Comparison of ENCODE assay signal across 17 cellular contexts in genomic region chr6:10584607-10585006, GRCh38.
DNase-seq lines count a peak whose midpoint lies in the region; ATAC-seq and TF ChIP-seq lines count a peak whose summit lies in the region.
"Had no signal": no experiment of that assay in that cellular context is flagged by ENCODE, and none has a peak within 500 bp of the region (broad histone marks: within the 10 kb centered on the region; RNA-seq: fewer than 3 reads in every experiment).

No MANE protein-coding gene starts in this region.

- no peaks in the 10 kb centered on the region for H3K27me3 ChIP-seq in Caco-2 (replicated peaks; ENCODE audit: control insufficient read depth, insufficient read depth, low read length)
- H3K27me3 ChIP-seq in HUES64 (ENCODE audit: insufficient read depth, low read length), result no peaks in the 10 kb centered on the region
- no peaks in the 10 kb centered on the region for H3K27me3 ChIP-seq in hepatocyte
- peaks cover 7% of the 10 kb centered on the region for H3K27me3 ChIP-seq in osteoblast (ENCODE audit: insufficient read depth, low read length)

- H3K4me1 Mint-ChIP-seq in Caco-2 (ENCODE audit: low read depth, unreplicated experiment) (peaks cover 34% of the 10 kb centered on the region), progenitor cell of endocrine pancreas (ENCODE audit: low read depth) (peaks cover 53% of the 10 kb centered on the region)

- H2AFZ ChIP-seq in hepatocyte, result no peak overlapping the region
- H2AFZ ChIP-seq in osteoblast (ENCODE audit: low read length), result no peak overlapping the region
- H2AFZ ChIP-seq: GM23248 had no signal

- peak overlapping the region; percentile 59 for H3K4me2 ChIP-seq in hepatocyte
- H3K4me2 ChIP-seq in osteoblast (ENCODE audit: insufficient read depth, low read length), result no peak overlapping the region
- H3K4me2 ChIP-seq: A549 had no signal

- peaks cover 38% of the 10 kb centered on the region for H3K4me1 ChIP-seq in Caco-2
- H3K4me1 ChIP-seq in HUES64 (ENCODE audit: insufficient read depth, low read length), result peaks cover 66% of the 10 kb centered on the region
- H3K4me1 ChIP-seq in hepatocyte (ENCODE audit: insufficient read depth), result peaks cover 49% of the 10 kb centered on the region
- no peaks in the 10 kb centered on the region for H3K4me1 ChIP-seq in osteoblast (ENCODE audit: insufficient read depth, low read length)
- H3K4me1 ChIP-seq: A549 had no signal

- H3K9me3 Mint-ChIP-seq in Caco-2 (ENCODE audit: unreplicated experiment) (no peaks in the 10 kb centered on the region), progenitor cell of endocrine pancreas (ENCODE audit: low read depth) (no peaks in the 10 kb centered on the region)
- H3K9me3 Mint-ChIP-seq: CD14-positive monocyte had no signal

- H3K79me2 ChIP-seq in hepatocyte (peaks cover 31% of the 10 kb centered on the region), osteoblast (ENCODE audit: insufficient read depth, low read length) (no peaks in the 10 kb centered on the region)

- H3K4me3 ChIP-seq in Caco-2 (ENCODE audit: low read depth, low read length) (no peak overlapping the region), HUES64 (ENCODE audit: low read length) (no peak overlapping the region), hepatocyte (no peak overlapping the region), osteoblast (ENCODE audit: insufficient read depth, low read length) (no peak overlapping the region)
- H3K4me3 ChIP-seq: A549, GM23248 had no signal

- POLR2A ChIA-PET in Caco-2 (lab: Charles Lee), result no interaction called here

- DNase-seq in Caco-2 (no peak), hepatocyte (ENCODE audit: low spot score) (no peak), progenitor cell of endocrine pancreas (ENCODE audit: low spot score, unreplicated experiment) (no peak), osteoblast (ENCODE audit: insufficient read length, low spot score, missing footprints) (no peak), GOT3 (lab: John Stamatoyannopoulos, UW) (no peak)
- DNase-seq in activated CD8-positive, alpha-beta memory T cell treated with anti-CD3 and anti-CD28 coated beads for 24 hours, result no peak
- DNase-seq: DMS79, GM23248, Kasumi-1, NCI-H1105 treated with DMSO at 0.1 percent for 48 hours, NCI-H187, NCI-H446 treated with DMSO at 0.1 percent for 48 hours, NCI-H748 treated with DMSO at 0.1 percent for 48 hours had no signal

- no peaks in the 10 kb centered on the region for H4K20me1 ChIP-seq in hepatocyte (ENCODE audit: insufficient read depth, poor library complexity, severe bottlenecking)
- H4K20me1 ChIP-seq in osteoblast (ENCODE audit: insufficient read depth, low read length), result no peaks in the 10 kb centered on the region

- peaks cover 2% of the 10 kb centered on the region; the same call in 1 of the 2 replicates for H3K36me3 ChIP-seq in Caco-2 (ENCODE audit: control insufficient read depth, insufficient read depth, low read length)
- no peaks in the 10 kb centered on the region for H3K36me3 ChIP-seq in HUES64 (ENCODE audit: insufficient read depth, low read length)
- no peaks in the 10 kb centered on the region for H3K36me3 ChIP-seq in hepatocyte (replicated peaks; ENCODE audit: insufficient read depth, low read depth)
- H3K36me3 ChIP-seq in osteoblast (ENCODE audit: insufficient read depth, low read length), result no peaks in the 10 kb centered on the region

- no peak for ATAC-seq in GM19467 (IDR thresholded peaks at IDR 0.05; ENCODE audit: unreplicated experiment)
- ATAC-seq: A549 had no signal

- H3K27ac Mint-ChIP-seq in Caco-2 (ENCODE audit: unreplicated experiment), result peak overlapping the region; percentile 86
- peak overlapping the region; percentile 75 for H3K27ac Mint-ChIP-seq in progenitor cell of endocrine pancreas

- peaks cover 28% of the 10 kb centered on the region for H3K36me3 Mint-ChIP-seq in Caco-2 (ENCODE audit: insufficient read depth, unreplicated experiment)
- no peaks in the 10 kb centered on the region for H3K36me3 Mint-ChIP-seq in progenitor cell of endocrine pancreas (ENCODE audit: insufficient read depth)

- no TSS peak for BruUV-seq in Caco-2 (replicated peaks; lab: Mats Ljungman, UMichigan)

- H3K9me3 ChIP-seq in Caco-2 (no peaks in the 10 kb centered on the region), HUES64 (ENCODE audit: insufficient read depth, low read depth, low read length) (no peaks in the 10 kb centered on the region), hepatocyte (ENCODE audit: low read depth) (no peaks in the 10 kb centered on the region), osteoblast (ENCODE audit: low read depth, low read length) (no peaks in the 10 kb centered on the region)
- H3K9me3 ChIP-seq: A549 had no signal

- 80% methylated on average over 3 of the region's 3 CpGs for WGBS in HUES64
- 49% methylated on average over 3 of the region's 3 CpGs for WGBS in hepatocyte (ENCODE audit: low lambda C conversion rate, missing lambda C conversion rate)

- H3K4me3 Mint-ChIP-seq in Caco-2 (ENCODE audit: unreplicated experiment), result no peak overlapping the region
- H3K4me3 Mint-ChIP-seq in progenitor cell of endocrine pancreas (ENCODE audit: low read depth), result peak overlapping the region; percentile 6
- H3K4me3 Mint-ChIP-seq: CD14-positive monocyte had no signal

- H3K27me3 Mint-ChIP-seq in Caco-2 (ENCODE audit: insufficient read depth, unreplicated experiment) (no peaks in the 10 kb centered on the region), progenitor cell of endocrine pancreas (peaks cover 5% of the 10 kb centered on the region)

- H3K9me2 ChIP-seq in hepatocyte (replicated peaks; ENCODE audit: insufficient read depth), result no peaks in the 10 kb centered on the region

- intact Hi-C loops in Caco-2 (cut with micrococcal nuclease; ENCODE audit: unreplicated experiment), result loop anchor here (1.0 to 10.0 kb wide), 2 partner anchors 74 to 110 kb away; partner anchors contain the start of genes C6orf52 and PAK1IP1

- H3K27ac ChIP-seq in HUES64 (ENCODE audit: low read depth, low read length) (peak overlapping the region; percentile 97; the same call in 1 of the 2 replicates), hepatocyte (peak overlapping the region; percentile 73), osteoblast (ENCODE audit: low read depth, low read length) (no peak overlapping the region)
- H3K27ac ChIP-seq: A549, GM23248 had no signal

- TF ChIP-seq CTCF in Caco-2 (IDR thresholded peaks at IDR 0.05; ENCODE audit: insufficient read depth in 1 of 2, low read depth in 1 of 2, low read length in 1 of 2, severe bottlenecking in 1 of 2, unreplicated experiment in 1 of 2), result no peak
- no peak for TF ChIP-seq CTCF in hepatocyte (IDR thresholded peaks at IDR 0.05; ENCODE audit: poor library complexity)
- TF ChIP-seq CTCF in progenitor cell of endocrine pancreas (IDR thresholded peaks at IDR 0.05; ENCODE audit: unreplicated experiment), result no peak
- TF ChIP-seq CTCF in osteoblast (IDR thresholded peaks at IDR 0.05; ENCODE audit: extremely low read depth, low read depth, low read length), result no peak

- CTCF ChIA-PET in Caco-2 (lab: Charles Lee), result no interaction called here

- H3K9ac ChIP-seq in HUES64 (ENCODE audit: low read depth, low read length), result no peak overlapping the region
- H3K9ac ChIP-seq: GM23248 had no signal
